29 cellular contexts compared by ENCODE assay signal in genomic region chrX:138294951-138295350, GRCh38.
"Had no signal": no experiment of that assay in that cellular context is flagged by ENCODE, and none has a peak within 500 bp of the region (broad histone marks: within the 10 kb centered on the region; RNA-seq: fewer than 3 reads in every experiment).

No MANE protein-coding gene starts in this region.

- H3K27ac Mint-ChIP-seq: T-cell had no signal

- H3K4me3 ChIP-seq: PC-9, SJCRH30, SK-N-MC had no signal

- H3K9me3 ChIP-seq: SJCRH30 had no signal

- H3K4me2 ChIP-seq: PC-9 had no signal

- H3K4me1 Mint-ChIP-seq: T-cell had no signal

- ATAC-seq: Panc1, Right ventricle myocardium inferior, SK-N-SH treated with all-trans-retinoic acid at 6 μM for 48 hours, T-cell had no signal

- H3K4me3 Mint-ChIP-seq: T-cell had no signal

- H3K27me3 ChIP-seq: SJCRH30 had no signal

- DNase-seq: Kasumi-1, MM.1S, NCI-H1092, NCI-H1105, NCI-H1417 treated with DMSO at 0.1 percent for 48 hours, NCI-H1436 treated with DMSO at 0.1 percent for 48 hours, NCI-H1694 treated with DMSO at 0.1 percent for 48 hours, NCI-H187 treated with DMSO at 0.1 percent for 48 hours, NCI-H2029, NCI-H2081, NCI-H2171 treated with DMSO at 0.1 percent for 48 hours, NCI-H2227 treated with DMSO at 0.1 percent for 48 hours, NCI-H345, NCI-H446, NCI-H510A treated with DMSO at 0.1 percent for 48 hours, NCI-H524 treated with DMSO at 0.1 percent for 48 hours, NCI-H526 treated with DMSO at 0.1 percent for 48 hours, NCI-H774, PC-9, SHP77, SIG-M5, SJCRH30, T-cell had no signal

- FAIRE-seq: RCC 7860 had no signal

- H3K36me3 ChIP-seq: SJCRH30 had no signal

- H2AFZ ChIP-seq: PC-9 had no signal

- H3K27ac ChIP-seq: PC-9, RWPE1, SJCRH30, SK-N-MC had no signal

- H3K4me1 ChIP-seq: SJCRH30 had no signal

- H3K36me3 Mint-ChIP-seq: T-cell had no signal
